In genomic region chr3:152474585-152474984, GRCh38 we compare ENCODE assay signal across 8 cellular contexts.
DNase-seq lines count a peak whose midpoint lies in the region; ATAC-seq and TF ChIP-seq lines count a peak whose summit lies in the region.

No MANE protein-coding gene starts in this region.

- H3K9me3 Mint-ChIP-seq in stimulated activated naive CD8-positive, alpha-beta T cell treated with anti-CD3 and anti-CD28 coated beads, Interleukin-15, amount 100 ng/mL, for 72 hours = no peaks in the 10 kb centered on the region
- no peaks in the 10 kb centered on the region for H3K9me3 Mint-ChIP-seq in MCF 10A (ENCODE audit: unreplicated experiment)

- ATAC-seq in stimulated activated naive CD8-positive, alpha-beta T cell treated with anti-CD3 and anti-CD28 coated beads, Interleukin-15, amount 100 ng/mL, for 72 hours = peak; percentile 50
- no peak for ATAC-seq in stimulated activated naive CD8-positive, alpha-beta T cell treated with anti-CD3 and anti-CD28 coated beads, Interleukin-15, Interleukin-2, amounts not matched to agents 100 U/mL and 50 U/mL, for 24 hours
- ATAC-seq in HG02759 (IDR thresholded peaks at IDR 0.05; ENCODE audit: unreplicated experiment) = peak; percentile 62
- peak in 1 of 2 donors; percentile 51 for ATAC-seq in lower lobe of right lung
- no peak for ATAC-seq in HG03025 (IDR thresholded peaks at IDR 0.05; ENCODE audit: low FRiP score, unreplicated experiment)

- no peaks in the 10 kb centered on the region for H3K36me3 ChIP-seq in lower lobe of right lung

- peaks cover 4% of the 10 kb centered on the region for H3K4me1 ChIP-seq in lower lobe of right lung

- CTCF ChIA-PET in MCF 10A (lab: Yijun Ruan, JAX) = interaction anchor here (0.6 to 1.5 kb wide), 6 partner anchors 10 to 486 kb away, joined by 3 to 5 read pairs (median 4); no protein-coding TSS in a partner anchor

- no peak overlapping the region for H3K4me3 Mint-ChIP-seq in stimulated activated naive CD8-positive, alpha-beta T cell treated with anti-CD3 and anti-CD28 coated beads, Interleukin-15, amount 100 ng/mL, for 72 hours
- no peak overlapping the region for H3K4me3 Mint-ChIP-seq in MCF 10A (ENCODE audit: unreplicated experiment)

- H3K27ac ChIP-seq in lower lobe of right lung = no peak overlapping the region

- no peaks in the 10 kb centered on the region for H3K27me3 Mint-ChIP-seq in stimulated activated naive CD8-positive, alpha-beta T cell treated with anti-CD3 and anti-CD28 coated beads, Interleukin-15, amount 100 ng/mL, for 72 hours
- H3K27me3 Mint-ChIP-seq in MCF 10A (ENCODE audit: insufficient read depth, unreplicated experiment) = no peaks in the 10 kb centered on the region

- no TSS peak for BruUV-seq in MCF 10A (replicated peaks; lab: Mats Ljungman, UMichigan)

- no peak overlapping the region for H3K27ac Mint-ChIP-seq in stimulated activated naive CD8-positive, alpha-beta T cell treated with anti-CD3 and anti-CD28 coated beads, Interleukin-15, amount 100 ng/mL, for 72 hours
- no peak overlapping the region for H3K27ac Mint-ChIP-seq in MCF 10A (ENCODE audit: low read depth, unreplicated experiment)

- POLR2A ChIA-PET in MCF 10A (lab: Yijun Ruan, JAX) = interaction anchor here (1.5 kb wide), 1 partner anchor 11 kb away, joined by 3 read pairs; no protein-coding TSS in a partner anchor

- H3K4me3 ChIP-seq in lower lobe of right lung = no peak overlapping the region

- H3K9me3 ChIP-seq in lower lobe of right lung = peaks cover 5% of the 10 kb centered on the region

- H3K27me3 ChIP-seq in lower lobe of right lung (ENCODE audit: low read depth) = no peaks in the 10 kb centered on the region

- no peak for DNase-seq in stimulated activated naive CD8-positive, alpha-beta T cell treated with anti-CD3 and anti-CD28 coated beads, Interleukin-15, amount 100 ng/mL, for 72 hours
- DNase-seq in stimulated activated naive CD8-positive, alpha-beta T cell treated with anti-CD3 and anti-CD28 coated beads, Interleukin-15, Interleukin-2, amounts not matched to agents 100 U/mL and 50 U/mL, for 24 hours = no peak
- DNase-seq in NCI-H460 (ENCODE audit: extremely low read depth, low read depth) (peak; percentile 25), MCF 10A (ENCODE audit: unreplicated experiment) (peak; percentile 72), lower lobe of right lung (no peak)
- no peak for DNase-seq in activated CD8-positive, alpha-beta memory T cell treated with anti-CD3 and anti-CD28 coated beads, Interleukin-2, amount 50 U/mL, for 48 hours

- TF ChIP-seq CTCF in MCF 10A (IDR thresholded peaks at IDR 0.05; ENCODE audit: unreplicated experiment) (peak; percentile 61), lower lobe of right lung (IDR thresholded peaks at IDR 0.05) (peak; percentile 58)

- intact Hi-C loops in MCF 10A (cut with micrococcal nuclease) = loop anchor here (1.0 kb wide), 3 partner anchors 50 to 487 kb away; no protein-coding TSS in a partner anchor
- intact Hi-C loops in lower lobe of right lung (cut with DNase I) = no loop called here

- H3K4me1 Mint-ChIP-seq in stimulated activated naive CD8-positive, alpha-beta T cell treated with anti-CD3 and anti-CD28 coated beads, Interleukin-15, amount 100 ng/mL, for 72 hours = peaks cover 11% of the 10 kb centered on the region
- no peaks in the 10 kb centered on the region for H3K4me1 Mint-ChIP-seq in MCF 10A (ENCODE audit: insufficient read depth, unreplicated experiment)

- H3K36me3 Mint-ChIP-seq in MCF 10A (ENCODE audit: insufficient read depth, unreplicated experiment) = no peaks in the 10 kb centered on the region

Comparison
In these comparisons a context has a peak if more than half of its experiments do, and no peak if none do; other contexts are left out.
1. ATAC-seq: peak in stimulated activated naive CD8-positive, alpha-beta T cell treated with anti-CD3 and anti-CD28 coated beads, Interleukin-15, amount 100 ng/mL, for 72 hours (single experiment) and HG02759 (single experiment); none in stimulated activated naive CD8-positive, alpha-beta T cell treated with anti-CD3 and anti-CD28 coated beads, Interleukin-15, Interleukin-2, amounts not matched to agents 100 U/mL and 50 U/mL, for 24 hours (single experiment) and HG03025 (single experiment).
2. DNase-seq: peak in NCI-H460 (single experiment) and MCF 10A (single experiment); none in stimulated activated naive CD8-positive, alpha-beta T cell treated with anti-CD3 and anti-CD28 coated beads, Interleukin-15, amount 100 ng/mL, for 72 hours (0 of 2), stimulated activated naive CD8-positive, alpha-beta T cell treated with anti-CD3 and anti-CD28 coated beads, Interleukin-15, Interleukin-2, amounts not matched to agents 100 U/mL and 50 U/mL, for 24 hours (single experiment), lower lobe of right lung (single experiment) and activated CD8-positive, alpha-beta memory T cell treated with anti-CD3 and anti-CD28 coated beads, Interleukin-2, amount 50 U/mL, for 48 hours (single experiment).